In the genomic region with DNA sequence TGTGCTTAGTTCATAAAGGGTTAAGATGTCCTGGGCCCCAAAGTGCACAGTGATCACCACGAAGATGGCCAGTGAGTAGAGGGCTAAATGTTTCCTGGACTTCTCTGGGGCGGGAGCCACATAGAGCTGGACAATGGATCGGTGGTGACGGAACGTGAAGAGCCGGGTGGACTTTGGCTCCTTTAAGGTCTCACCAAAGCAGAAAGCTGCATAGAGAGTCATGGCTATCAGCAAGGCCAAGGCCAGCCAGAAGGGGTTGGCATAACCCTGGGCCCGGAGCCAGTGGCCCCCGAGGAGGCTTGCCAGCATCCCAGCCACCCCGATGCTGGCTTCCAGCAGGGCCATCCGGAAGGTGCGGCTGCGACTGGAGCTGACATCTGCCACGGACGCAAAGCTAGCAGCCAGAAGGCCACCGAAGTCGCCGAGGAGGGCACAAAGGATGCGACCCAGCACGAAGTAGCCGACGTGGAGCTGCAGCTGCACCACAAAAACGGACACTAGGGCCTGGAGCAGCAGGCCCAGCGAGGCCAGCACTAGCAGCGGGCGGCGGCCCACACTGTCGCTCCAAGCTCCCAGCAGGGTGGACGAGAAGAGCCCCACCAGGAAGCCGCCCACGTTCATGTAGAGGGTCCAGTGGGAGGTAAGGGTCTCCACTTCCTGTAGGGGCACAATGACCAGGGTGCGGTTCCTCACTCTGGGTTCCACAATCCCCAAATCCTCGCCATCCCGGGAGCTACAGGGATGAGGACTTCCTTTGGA, we compare ENCODE assay signal across 1 cellular context.
TF ChIP-seq lines count a peak whose summit lies in the region.

No MANE protein-coding gene starts in this region.

TF ChIP-seq in GM12878, 131 proteins besides CTCF, POLR2A, EP300 and RAD21:
- TF ChIP-seq STAT1 (conservative IDR thresholded peaks at IDR 0.05) (no peak), RFX5 (IDR thresholded peaks at IDR 0.05; ENCODE audit: low read depth, low read length) (no peak), BCL3 (IDR thresholded peaks at IDR 0.05; ENCODE audit: borderline replicate concordance, insufficient read depth, low read depth, low read length, poor library complexity, severe bottlenecking) (no peak), NR2F1 (conservative IDR thresholded peaks at IDR 0.05) (no peak), MEF2B (IDR thresholded peaks at IDR 0.05; ENCODE audit: partially characterized antibody, poor library complexity, severe bottlenecking) (no peak), GABPA (IDR thresholded peaks at IDR 0.05; ENCODE audit: low read depth) (no peak), ZBTB4 (CRISPR knock-in tag; IDR thresholded peaks at IDR 0.05) (no peak), NR2C1 (IDR thresholded peaks at IDR 0.05) (no peak), HDAC6 (IDR thresholded peaks at IDR 0.05; ENCODE audit: unreplicated experiment) (no peak), RCOR1 (conservative IDR thresholded peaks at IDR 0.05; ENCODE audit: low read depth, low read length) (no peak), SUPT20H (IDR thresholded peaks at IDR 0.05; ENCODE audit: borderline replicate concordance, control insufficient read depth, low read depth, low read length) (no peak), BHLHE40 (IDR thresholded peaks at IDR 0.05; ENCODE audit: borderline replicate concordance in 1 of 2, low read depth in 2 of 2, low read length in 1 of 2) (no peak)
- TF ChIP-seq, protein P1, sequence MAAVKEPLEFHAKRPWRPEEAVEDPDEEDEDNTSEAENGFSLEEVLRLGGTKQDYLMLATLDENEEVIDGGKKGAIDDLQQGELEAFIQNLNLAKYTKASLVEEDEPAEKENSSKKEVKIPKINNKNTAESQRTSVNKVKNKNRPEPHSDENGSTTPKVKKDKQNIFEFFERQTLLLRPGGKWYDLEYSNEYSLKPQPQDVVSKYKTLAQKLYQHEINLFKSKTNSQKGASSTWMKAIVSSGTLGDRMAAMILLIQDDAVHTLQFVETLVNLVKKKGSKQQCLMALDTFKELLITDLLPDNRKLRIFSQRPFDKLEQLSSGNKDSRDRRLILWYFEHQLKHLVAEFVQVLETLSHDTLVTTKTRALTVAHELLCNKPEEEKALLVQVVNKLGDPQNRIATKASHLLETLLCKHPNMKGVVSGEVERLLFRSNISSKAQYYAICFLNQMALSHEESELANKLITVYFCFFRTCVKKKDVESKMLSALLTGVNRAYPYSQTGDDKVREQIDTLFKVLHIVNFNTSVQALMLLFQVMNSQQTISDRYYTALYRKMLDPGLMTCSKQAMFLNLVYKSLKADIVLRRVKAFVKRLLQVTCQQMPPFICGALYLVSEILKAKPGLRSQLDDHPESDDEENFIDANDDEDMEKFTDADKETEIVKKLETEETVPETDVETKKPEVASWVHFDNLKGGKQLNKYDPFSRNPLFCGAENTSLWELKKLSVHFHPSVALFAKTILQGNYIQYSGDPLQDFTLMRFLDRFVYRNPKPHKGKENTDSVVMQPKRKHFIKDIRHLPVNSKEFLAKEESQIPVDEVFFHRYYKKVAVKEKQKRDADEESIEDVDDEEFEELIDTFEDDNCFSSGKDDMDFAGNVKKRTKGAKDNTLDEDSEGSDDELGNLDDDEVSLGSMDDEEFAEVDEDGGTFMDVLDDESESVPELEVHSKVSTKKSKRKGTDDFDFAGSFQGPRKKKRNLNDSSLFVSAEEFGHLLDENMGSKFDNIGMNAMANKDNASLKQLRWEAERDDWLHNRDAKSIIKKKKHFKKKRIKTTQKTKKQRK (IDR thresholded peaks at IDR 0.05; ENCODE audit: low read depth, low read length): no peak
- TF ChIP-seq, protein P2, sequence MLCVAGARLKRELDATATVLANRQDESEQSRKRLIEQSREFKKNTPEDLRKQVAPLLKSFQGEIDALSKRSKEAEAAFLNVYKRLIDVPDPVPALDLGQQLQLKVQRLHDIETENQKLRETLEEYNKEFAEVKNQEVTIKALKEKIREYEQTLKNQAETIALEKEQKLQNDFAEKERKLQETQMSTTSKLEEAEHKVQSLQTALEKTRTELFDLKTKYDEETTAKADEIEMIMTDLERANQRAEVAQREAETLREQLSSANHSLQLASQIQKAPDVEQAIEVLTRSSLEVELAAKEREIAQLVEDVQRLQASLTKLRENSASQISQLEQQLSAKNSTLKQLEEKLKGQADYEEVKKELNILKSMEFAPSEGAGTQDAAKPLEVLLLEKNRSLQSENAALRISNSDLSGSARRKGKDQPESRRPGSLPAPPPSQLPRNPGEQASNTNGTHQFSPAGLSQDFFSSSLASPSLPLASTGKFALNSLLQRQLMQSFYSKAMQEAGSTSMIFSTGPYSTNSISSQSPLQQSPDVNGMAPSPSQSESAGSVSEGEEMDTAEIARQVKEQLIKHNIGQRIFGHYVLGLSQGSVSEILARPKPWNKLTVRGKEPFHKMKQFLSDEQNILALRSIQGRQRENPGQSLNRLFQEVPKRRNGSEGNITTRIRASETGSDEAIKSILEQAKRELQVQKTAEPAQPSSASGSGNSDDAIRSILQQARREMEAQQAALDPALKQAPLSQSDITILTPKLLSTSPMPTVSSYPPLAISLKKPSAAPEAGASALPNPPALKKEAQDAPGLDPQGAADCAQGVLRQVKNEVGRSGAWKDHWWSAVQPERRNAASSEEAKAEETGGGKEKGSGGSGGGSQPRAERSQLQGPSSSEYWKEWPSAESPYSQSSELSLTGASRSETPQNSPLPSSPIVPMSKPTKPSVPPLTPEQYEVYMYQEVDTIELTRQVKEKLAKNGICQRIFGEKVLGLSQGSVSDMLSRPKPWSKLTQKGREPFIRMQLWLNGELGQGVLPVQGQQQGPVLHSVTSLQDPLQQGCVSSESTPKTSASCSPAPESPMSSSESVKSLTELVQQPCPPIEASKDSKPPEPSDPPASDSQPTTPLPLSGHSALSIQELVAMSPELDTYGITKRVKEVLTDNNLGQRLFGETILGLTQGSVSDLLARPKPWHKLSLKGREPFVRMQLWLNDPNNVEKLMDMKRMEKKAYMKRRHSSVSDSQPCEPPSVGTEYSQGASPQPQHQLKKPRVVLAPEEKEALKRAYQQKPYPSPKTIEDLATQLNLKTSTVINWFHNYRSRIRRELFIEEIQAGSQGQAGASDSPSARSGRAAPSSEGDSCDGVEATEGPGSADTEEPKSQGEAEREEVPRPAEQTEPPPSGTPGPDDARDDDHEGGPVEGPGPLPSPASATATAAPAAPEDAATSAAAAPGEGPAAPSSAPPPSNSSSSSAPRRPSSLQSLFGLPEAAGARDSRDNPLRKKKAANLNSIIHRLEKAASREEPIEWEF (IDR thresholded peaks at IDR 0.05; ENCODE audit: insufficient replicate concordance, low read depth, low read length): no peak
